ENCODE assay signal across 2 cellular contexts in the genomic region with DNA sequence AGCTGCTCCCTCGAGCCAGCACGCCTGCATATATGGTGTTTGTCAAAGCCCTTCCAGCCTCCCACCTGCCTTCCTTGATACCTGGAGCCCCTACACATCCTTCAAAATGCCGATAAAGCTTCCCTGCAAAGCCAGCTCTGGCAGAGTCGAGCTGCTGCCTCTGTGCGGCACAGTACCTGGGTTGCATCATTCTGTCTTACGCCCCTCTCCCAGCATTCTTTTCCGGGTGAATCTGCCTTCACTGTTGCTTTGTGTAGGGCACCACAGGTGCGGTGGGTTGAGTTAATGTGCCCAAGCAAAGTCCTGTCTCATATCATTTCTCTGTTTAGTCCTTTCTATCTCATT.
A peak's percentile ranks its signal among the peaks of the same experiment; 100 is the strongest.
TF ChIP-seq lines count a peak whose summit lies in the region.

No MANE protein-coding gene starts in this region.

TF ChIP-seq in HepG2, 621 proteins besides CTCF, POLR2A, EP300 and RAD21 (continued from another document):
- TF ChIP-seq CEBPB (IDR thresholded peaks at IDR 0.05; ENCODE audit: borderline replicate concordance, low read depth, low read length) (peak; percentile 19; the same call in 1 of the 2 replicates), CEBPG (CRISPR knock-in tag; IDR thresholded peaks at IDR 0.05) (peak; percentile 39; the same call in 1 of the 2 replicates), NR2C2 (CRISPR knock-in tag; IDR thresholded peaks at IDR 0.05; ENCODE audit: borderline replicate concordance) (0 out of 2 replicates have a peak, but pooled peaks have one; percentile 20), ZNF713 (CRISPR knock-in tag; IDR thresholded peaks at IDR 0.05) (no peak)
- TF ChIP-seq, protein P1, sequence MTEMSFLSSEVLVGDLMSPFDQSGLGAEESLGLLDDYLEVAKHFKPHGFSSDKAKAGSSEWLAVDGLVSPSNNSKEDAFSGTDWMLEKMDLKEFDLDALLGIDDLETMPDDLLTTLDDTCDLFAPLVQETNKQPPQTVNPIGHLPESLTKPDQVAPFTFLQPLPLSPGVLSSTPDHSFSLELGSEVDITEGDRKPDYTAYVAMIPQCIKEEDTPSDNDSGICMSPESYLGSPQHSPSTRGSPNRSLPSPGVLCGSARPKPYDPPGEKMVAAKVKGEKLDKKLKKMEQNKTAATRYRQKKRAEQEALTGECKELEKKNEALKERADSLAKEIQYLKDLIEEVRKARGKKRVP (CRISPR knock-in tag; IDR thresholded peaks at IDR 0.05): peak in 1 of 2 experiments; percentile 71; a peak in 1 of 4 replicates

TF ChIP-seq in SK-N-SH treated with all-trans-retinoic acid at 6 μM for 48 hours, 23 proteins besides CTCF, POLR2A, EP300 and RAD21 (continued from another document):
- no peak for TF ChIP-seq ZNF565 (CRISPR knock-in tag; conservative IDR thresholded peaks at IDR 0.05; ENCODE audit: low read depth)
- no peak for TF ChIP-seq OSR1 (CRISPR knock-in tag; IDR thresholded peaks at IDR 0.05)
- no peak for TF ChIP-seq CSRNP3 (CRISPR knock-in tag; IDR thresholded peaks at IDR 0.05)
